Comparison of ENCODE assay signal across 23 cellular contexts in genomic region chrX:39740078-39740477, GRCh38.
A peak's percentile ranks its signal among the peaks of the same experiment; 100 is the strongest.
DNase-seq lines count a peak whose midpoint lies in the region; ATAC-seq, FAIRE-seq and TF ChIP-seq lines count a peak whose summit lies in the region.
"Had no signal": no experiment of that assay in that cellular context is flagged by ENCODE, and none has a peak within 500 bp of the region (broad histone marks: within the 10 kb centered on the region; RNA-seq: fewer than 3 reads in every experiment).

No MANE protein-coding gene starts in this region.

- H2AK5ac ChIP-seq in IMR-90 (ENCODE audit: low read depth, low read length): no peak overlapping the region

- H3K4me3 Mint-ChIP-seq in GM23338: no peak overlapping the region
- H3K4me3 Mint-ChIP-seq: CD4-positive, alpha-beta T cell; CD8-positive, alpha-beta T cell had no signal

- BruUV-seq in HepG2 (replicated peaks; lab: Mats Ljungman, UMichigan): no TSS peak
- BruUV-seq in IMR-90 (replicated peaks; lab: Mats Ljungman, UMichigan): no TSS peak
- no TSS peak for BruUV-seq in K562 (replicated peaks; lab: Mats Ljungman, UMichigan)

- H3K9me3 Mint-ChIP-seq in GM23338: no peaks in the 10 kb centered on the region; the same call in 2 of the 3 replicates
- H3K9me3 Mint-ChIP-seq: CD4-positive, alpha-beta T cell; CD8-positive, alpha-beta T cell had no signal

- intact Hi-C loops in HepG2 (cut with micrococcal nuclease; ENCODE audit: unreplicated experiment) (no loop called here), right lobe of liver (cut with DNase I) (no loop called here), IMR-90 (cut with micrococcal nuclease) (no loop called here), K562 (cut with micrococcal nuclease) (no loop called here)

- H3K36me3 Mint-ChIP-seq in GM23338 (ENCODE audit: low read depth): no peaks in the 10 kb centered on the region
- H3K36me3 Mint-ChIP-seq: CD8-positive, alpha-beta T cell had no signal

- H3K4me2 ChIP-seq in HepG2 (ENCODE audit: low read depth, low read length) (no peak overlapping the region), IMR-90 (ENCODE audit: low read depth, low read length) (no peak overlapping the region), K562 (ENCODE audit: insufficient read depth, low read length) (no peak overlapping the region), GM23338 (no peak overlapping the region)
- H3K4me2 ChIP-seq: BLaER1 had no signal

- ATAC-seq in HepG2: no peak
- no peak for ATAC-seq in right lobe of liver
- ATAC-seq in IMR-90 (ENCODE audit: low read depth): no peak
- ATAC-seq in K562: no peak
- ATAC-seq in GM23338: no peak
- ATAC-seq in HG03354 (IDR thresholded peaks at IDR 0.05; ENCODE audit: poor library complexity, severe bottlenecking, unreplicated experiment): no peak
- ATAC-seq: CD8-positive, alpha-beta T cell had no signal

- no peak overlapping the region for H4K5ac ChIP-seq in IMR-90 (ENCODE audit: low read depth, low read length)

- WGBS in HepG2 (ENCODE audit: low lambda C conversion rate): 9% methylated on average over 4 of the region's 5 CpGs
- WGBS in right lobe of liver (ENCODE audit: insufficient coverage, low coverage, low lambda C conversion rate, missing lambda C conversion rate): 66% methylated on average over 4 of the region's 5 CpGs
- WGBS in IMR-90 (ENCODE audit: extremely low coverage in 2 of 2, insufficient read length in 1 of 2), 2 experiments: 55% methylated on average over 4 of the region's 5 CpGs; no CpG with 5 or more reads in 1 of the 2 experiments
- whole genome bisulfite sequencing in K562 (ENCODE audit: insufficient coverage, low coverage, missing lambda C conversion rate): 43% methylated on average over 2 of the region's 5 CpGs

- no peak for TF ChIP-seq EP300 in HepG2 (IDR thresholded peaks at IDR 0.05; ENCODE audit: low read depth in 2 of 2, low read length in 2 of 2)
- TF ChIP-seq EP300 in HepG2 (CRISPR knock-in tag; IDR thresholded peaks at IDR 0.05; ENCODE audit: borderline replicate concordance): no peak
- TF ChIP-seq EP300 in K562 (IDR thresholded peaks at IDR 0.05; ENCODE audit: low read length): no peak

- H3K27ac Mint-ChIP-seq in GM23338: no peak overlapping the region
- H3K27ac Mint-ChIP-seq: CD4-positive, alpha-beta T cell; CD8-positive, alpha-beta T cell had no signal

- no peak overlapping the region for H2BK120ac ChIP-seq in IMR-90 (ENCODE audit: low read depth, low read length)

- no peak for FAIRE-seq in HepG2 (lab: Jason Lieb, UNC)
- FAIRE-seq in K562 (lab: Jason Lieb, UNC): no peak
- FAIRE-seq: A204.1, D721Med, G401.6, GM12891, GM19239 had no signal

- H3K9me1 ChIP-seq in IMR-90 (ENCODE audit: insufficient read depth, low read length) (peaks cover 4% of the 10 kb centered on the region; the same call in 1 of the 2 replicates), K562 (ENCODE audit: control insufficient read depth, insufficient read depth, low read length) (no peaks in the 10 kb centered on the region)

- H3K4me3 ChIP-seq in HepG2 (replicated peaks in 1 of 3; ENCODE audit: insufficient read depth in 1 of 3, low read depth in 2 of 3, low read length in 3 of 3): no peak overlapping the region
- H3K4me3 ChIP-seq in right lobe of liver: no peak overlapping the region
- no peak overlapping the region for H3K4me3 ChIP-seq in IMR-90 (ENCODE audit: insufficient read depth, low read depth, low read length)
- H3K4me3 ChIP-seq in K562: no peak overlapping the region
- H3K4me3 ChIP-seq in GM23338: no peak overlapping the region
- H3K4me3 ChIP-seq: BLaER1 had no signal

- H3K4me1 ChIP-seq in HepG2 (ENCODE audit: insufficient read depth, low read length): no peaks in the 10 kb centered on the region
- H3K4me1 ChIP-seq in right lobe of liver: peaks cover 0 to 12% (median 0%) of the 10 kb centered on the region in 4 donors
- peaks cover 3% of the 10 kb centered on the region for H3K4me1 ChIP-seq in IMR-90 (ENCODE audit: control insufficient read depth, insufficient read depth, low read length)
- H3K4me1 ChIP-seq in K562 (replicated peaks in 1 of 2; ENCODE audit: control insufficient read depth in 2 of 2, insufficient read depth in 2 of 2, low read length in 2 of 2): no peaks in the 10 kb centered on the region; a peak in 1 of 5 replicates
- no peaks in the 10 kb centered on the region for H3K4me1 ChIP-seq in GM23338 (ENCODE audit: insufficient read depth)
- H3K4me1 ChIP-seq: Caco-2 had no signal

- H4K20me1 ChIP-seq in HepG2 (ENCODE audit: insufficient read depth, low read length) (no peaks in the 10 kb centered on the region), IMR-90 (ENCODE audit: insufficient read depth, low read length) (no peaks in the 10 kb centered on the region), K562 (replicated peaks; ENCODE audit: control insufficient read depth, insufficient read depth, low read length) (no peaks in the 10 kb centered on the region), GM23338 (replicated peaks; ENCODE audit: insufficient read depth) (no peaks in the 10 kb centered on the region)
- H4K20me1 ChIP-seq: BLaER1 had no signal

- H3K23ac ChIP-seq in IMR-90 (ENCODE audit: low read depth, low read length): no peak overlapping the region

- TF ChIP-seq RAD21 in HepG2 (CRISPR knock-in tag; IDR thresholded peaks at IDR 0.05) (no peak), IMR-90 (IDR thresholded peaks at IDR 0.05; ENCODE audit: low read length) (no peak), K562 (CRISPR knock-in tag; conservative IDR thresholded peaks at IDR 0.05 in 1 of 2, IDR thresholded peaks at IDR 0.05 in 1 of 2) (no peak)

- no peak overlapping the region for H3K27ac ChIP-seq in HepG2 (ENCODE audit: extremely low read length, insufficient read depth, low read length)
- H3K27ac ChIP-seq in right lobe of liver: no peak overlapping the region
- H3K27ac ChIP-seq in IMR-90 (ENCODE audit: insufficient read depth, low read length): no peak overlapping the region
- H3K27ac ChIP-seq in K562 (ENCODE audit: extremely low read depth, low read depth, low read length): no peak overlapping the region
- no peak overlapping the region for H3K27ac ChIP-seq in GM23338 (ENCODE audit: low read depth)
- H3K27ac ChIP-seq: BLaER1 had no signal

- CTCF ChIA-PET in HepG2 (lab: Yijun Ruan, JAX; ENCODE audit: low intra/inter-chr PET ratio, low total read pairs): no interaction called here
- CTCF ChIA-PET in IMR-90 (lab: Yijun Ruan, JAX): no interaction called here
- CTCF ChIA-PET in K562 (lab: Yijun Ruan, JAX; ENCODE audit: low intra/inter-chr PET ratio): no interaction called here

- POLR2A ChIA-PET in HepG2 (lab: Yijun Ruan, JAX) (no interaction called here), IMR-90 (lab: Charles Lee; ENCODE audit: unreplicated experiment) (no interaction called here), K562 (lab: Yijun Ruan, JAX) (interaction anchor here (0.6 to 1.0 kb wide), 4 partner anchors 10 to 423 kb away, joined by 3 to 4 read pairs (median 3); no protein-coding TSS in a partner anchor)

- H3K79me2 ChIP-seq in HepG2 (ENCODE audit: insufficient read depth, low read length) (no peaks in the 10 kb centered on the region), K562 (ENCODE audit: control insufficient read depth, insufficient read depth, low read length) (no peaks in the 10 kb centered on the region), GM23338 (replicated peaks; ENCODE audit: insufficient read depth) (no peaks in the 10 kb centered on the region)

- TF ChIP-seq POLR2A in HepG2 (IDR thresholded peaks at IDR 0.05; ENCODE audit: insufficient read depth in 1 of 2, low read depth in 2 of 2, low read length in 2 of 2): no peak
- TF ChIP-seq POLR2A in right lobe of liver (IDR thresholded peaks at IDR 0.05): no peak
- no peak for TF ChIP-seq POLR2A in IMR-90 (IDR thresholded peaks at IDR 0.05; ENCODE audit: low read depth, low read length)
- no peak for TF ChIP-seq POLR2A in K562 (conservative IDR thresholded peaks at IDR 0.05)

- peaks cover 3% of the 10 kb centered on the region for H3K27me3 Mint-ChIP-seq in GM23338 (ENCODE audit: insufficient read depth, low read depth, poor library complexity)
- H3K27me3 Mint-ChIP-seq: CD4-positive, alpha-beta T cell had no signal

- no peak overlapping the region for H3K18ac ChIP-seq in IMR-90 (ENCODE audit: low read depth, low read length)

- no peak overlapping the region for H2BK15ac ChIP-seq in IMR-90 (ENCODE audit: low read depth, low read length)

- H2BK20ac ChIP-seq in IMR-90 (ENCODE audit: low read depth, low read length): no peak overlapping the region

- no peaks in the 10 kb centered on the region for H3K79me1 ChIP-seq in IMR-90 (ENCODE audit: low read depth in 1 of 2, low read length in 2 of 2)

- H3K36me3 ChIP-seq in HepG2 (replicated peaks in 1 of 2; ENCODE audit: control insufficient read depth in 1 of 2, insufficient read depth in 2 of 2, low read length in 2 of 2) (no peaks in the 10 kb centered on the region), right lobe of liver (no peaks in the 10 kb centered on the region), IMR-90 (ENCODE audit: control insufficient read depth, insufficient read depth, low read length) (no peaks in the 10 kb centered on the region), K562 (ENCODE audit: control insufficient read depth, insufficient read depth, low read length) (no peaks in the 10 kb centered on the region), GM23338 (ENCODE audit: insufficient read depth) (no peaks in the 10 kb centered on the region)
- H3K36me3 ChIP-seq: BE2C, BLaER1 had no signal

- H4K91ac ChIP-seq in IMR-90 (ENCODE audit: insufficient read depth, low read depth, low read length): no peak overlapping the region

- dilution Hi-C loops in IMR-90 (cut with HindIII; ENCODE audit: low sequenced_read_pairs, unreplicated experiment): no loop called here

- no peaks in the 10 kb centered on the region for H3K9me2 ChIP-seq in GM23338 (ENCODE audit: insufficient read depth)

- DNase-seq in HepG2 (ENCODE audit: low spot score): no peak
- DNase-seq in right lobe of liver: no peak
- DNase-seq in IMR-90: no peak
- no peak for DNase-seq in K562 (ENCODE audit: extremely low read depth in 1 of 4, low spot score in 3 of 4)
- no peak for DNase-seq in activated effector memory CD4-positive, alpha-beta T cell treated with anti-CD3 and anti-CD28 coated beads, Interleukin-2, amount 50 U/mL, for 16 hours
- no peak for DNase-seq in GM23338 (ENCODE audit: low spot score)
- DNase-seq: 8988T; ACHN; BE2C; C1 segment of cervical spinal cord; Caco-2; Calu3; CD4-positive, alpha-beta T cell; CD8-positive, alpha-beta T cell; DMS79 treated with DMSO at 0.1 percent for 48 hours; GF-D8 had no signal

- no peak overlapping the region for H3K56ac ChIP-seq in IMR-90 (ENCODE audit: extremely low read depth, insufficient read depth, low read length)

- H3K27me3 ChIP-seq in HepG2 (ENCODE audit: control insufficient read depth in 1 of 2, insufficient read depth in 2 of 2, low read length in 2 of 2) (no peaks in the 10 kb centered on the region), right lobe of liver (no peaks in the 10 kb centered on the region), IMR-90 (ENCODE audit: control insufficient read depth, insufficient read depth, low read length) (peaks cover 2% of the 10 kb centered on the region; the same call in 1 of the 2 replicates), K562 (ENCODE audit: control insufficient read depth in 2 of 2, insufficient read depth in 2 of 2, low read length in 2 of 2) (no peaks in the 10 kb centered on the region; a peak in 1 of 5 replicates), GM23338 (ENCODE audit: insufficient read depth) (no peaks in the 10 kb centered on the region)
- H3K27me3 ChIP-seq: BE2C, BLaER1 had no signal

- H3K9ac ChIP-seq in HepG2 (ENCODE audit: insufficient read depth, low read depth, low read length) (no peak overlapping the region), IMR-90 (ENCODE audit: low read depth, low read length) (no peak overlapping the region), K562 (ENCODE audit: insufficient read depth in 1 of 2, low read depth in 2 of 2, low read length in 2 of 2) (no peak overlapping the region)
- H3K9ac ChIP-seq: BLaER1 had no signal

- no peak overlapping the region for H2AFZ ChIP-seq in HepG2 (ENCODE audit: low read length)
- H2AFZ ChIP-seq in IMR-90 (replicated peaks; ENCODE audit: low read length, poor library complexity): no peak overlapping the region
- no peak overlapping the region for H2AFZ ChIP-seq in K562 (ENCODE audit: low read depth, low read length)
- H2AFZ ChIP-seq in GM23338: no peak overlapping the region

- H3K4me1 Mint-ChIP-seq in GM23338: peaks cover 4% of the 10 kb centered on the region; the same call in 2 of the 3 replicates

- no peaks in the 10 kb centered on the region for H3K9me3 ChIP-seq in HepG2 (ENCODE audit: low read length)
- no peaks in the 10 kb centered on the region for H3K9me3 ChIP-seq in right lobe of liver
- peaks cover 3% of the 10 kb centered on the region for H3K9me3 ChIP-seq in IMR-90 (ENCODE audit: control insufficient read depth, insufficient read depth, low read length)
- H3K9me3 ChIP-seq in K562 (replicated peaks; ENCODE audit: control insufficient read depth, insufficient read depth, low read depth, low read length): no peaks in the 10 kb centered on the region
- H3K9me3 ChIP-seq: BE2C, BLaER1, Caco-2 had no signal

- no peaks in the 10 kb centered on the region for H3F3A ChIP-seq in GM23338 (replicated peaks; ENCODE audit: low read depth)

- no peak overlapping the region for H3K4ac ChIP-seq in IMR-90 (ENCODE audit: low read depth, low read length)

- H2AK9ac ChIP-seq in IMR-90 (replicated peaks; ENCODE audit: low read depth, low read length, poor library complexity): peak overlapping the region; percentile 19

- H2BK5ac ChIP-seq in IMR-90 (ENCODE audit: low read depth, low read length, poor library complexity, severe bottlenecking): no peak overlapping the region

- no peak overlapping the region for H3K14ac ChIP-seq in IMR-90 (replicated peaks; ENCODE audit: low read depth, low read length)

- in situ Hi-C loops in HepG2 (cut with HindIII; ENCODE audit: extremely low pct_ligation_motif_present, low pct_unique_long_range_greater_than_20kb) (no loop called here), IMR-90 (cut with MboI; ENCODE audit: low sequenced_read_pairs) (no loop called here), K562 (cut with MboI) (no loop called here)

- TF ChIP-seq CTCF in HepG2 (CRISPR knock-in tag; IDR thresholded peaks at IDR 0.05) (no peak), right lobe of liver (IDR thresholded peaks at IDR 0.05) (no peak), IMR-90 (conservative IDR thresholded peaks at IDR 0.05; ENCODE audit: low read depth, low read length) (no peak), K562 (IDR thresholded peaks at IDR 0.05 in 2 of 3, conservative IDR thresholded peaks at IDR 0.05 in 1 of 3; ENCODE audit: insufficient read depth in 2 of 3, low read depth in 1 of 3, low read length in 3 of 3) (no peak), GM23338 (conservative IDR thresholded peaks at IDR 0.05; ENCODE audit: low read depth in 2 of 2) (no peak)

- no peak overlapping the region for H4K8ac ChIP-seq in IMR-90 (ENCODE audit: low read depth in 2 of 2, low read length in 2 of 2)

Comparison
In these comparisons a context has a peak if more than half of its experiments do, and no peak if none do; other contexts are left out.
1. Of the 241 proteins assayed by ChIP-seq in both HepG2 and K562: peak only in HepG2: none; only in K562: TFE3 and USF2; in both: RAD51; in neither: 238.